ENCODE assay signal across 20 cellular contexts in genomic region chr2:1814616-1815015, GRCh38.
DNase-seq lines count a peak whose midpoint lies in the region; ATAC-seq and TF ChIP-seq lines count a peak whose summit lies in the region.
"Had no signal": no experiment of that assay in that cellular context is flagged by ENCODE, and none has a peak within 500 bp of the region (broad histone marks: within the 10 kb centered on the region; RNA-seq: fewer than 3 reads in every experiment).

No MANE protein-coding gene starts in this region.

- H3K4me3 ChIP-seq in IMR-90 (ENCODE audit: insufficient read depth, low read depth, low read length), result no peak overlapping the region
- H3K4me3 ChIP-seq in Panc1 (ENCODE audit: low read depth in 2 of 2, low read length in 2 of 2), result no peak overlapping the region

- peak overlapping the region; percentile 16; the same call in 1 of the 2 replicates for H2BK20ac ChIP-seq in IMR-90 (ENCODE audit: low read depth, low read length)

- no peak overlapping the region for H3K4me3 Mint-ChIP-seq in type B pancreatic cell
- H3K4me3 Mint-ChIP-seq: CD14-positive monocyte; CD8-positive, alpha-beta memory T cell had no signal

- WGBS in IMR-90 (ENCODE audit: extremely low coverage in 2 of 2, insufficient read length in 1 of 2), 2 experiments, result no CpG with 5 or more reads among the region's 6 CpGs

- no peak overlapping the region for H4K5ac ChIP-seq in IMR-90 (ENCODE audit: low read depth, low read length)

- peak overlapping the region; percentile 60; the same call in 2 of the 3 replicates for H2BK15ac ChIP-seq in IMR-90 (ENCODE audit: low read depth, low read length)

- peaks cover 9% of the 10 kb centered on the region for H3K9me1 ChIP-seq in IMR-90 (ENCODE audit: insufficient read depth, low read length)

- H3K27me3 Mint-ChIP-seq in type B pancreatic cell, result peaks cover 15% of the 10 kb centered on the region

- intact Hi-C loops in IMR-90 (cut with micrococcal nuclease) (no loop called here), Panc1 (cut with micrococcal nuclease; ENCODE audit: unreplicated experiment) (no loop called here), left colon (cut with DNase I, micrococcal nuclease) (no loop called here)

- CTCF ChIA-PET in IMR-90 (lab: Yijun Ruan, JAX) (interaction anchor here (1.0 kb wide), 1 partner anchor 10 kb away, joined by 3 read pairs; no protein-coding TSS in a partner anchor), Panc1 (lab: Charles Lee) (no interaction called here)

- TF ChIP-seq CTCF in IMR-90 (conservative IDR thresholded peaks at IDR 0.05; ENCODE audit: low read depth, low read length) (no peak), Panc1 (IDR thresholded peaks at IDR 0.05) (no peak), type B pancreatic cell (conservative IDR thresholded peaks at IDR 0.05) (no peak)

- no peak for ATAC-seq in IMR-90 (ENCODE audit: low read depth)
- no peak for ATAC-seq in Panc1
- no peak for ATAC-seq in left colon

- DNase-seq in IMR-90, result no peak
- no peak for DNase-seq in Panc1 (ENCODE audit: low read depth, low spot score)
- DNase-seq in kidney tubule cell (ENCODE audit: low spot score), result peak; percentile 37
- no peak for DNase-seq in type B pancreatic cell (ENCODE audit: extremely low spot score, unreplicated experiment)
- DNase-seq in left colon, result no peak
- no peak for DNase-seq in NCI-H226
- no peak for DNase-seq in NCI-H1417 treated with DMSO at 0.1 percent for 48 hours (lab: John Stamatoyannopoulos, UW)
- DNase-seq: DMS 273 treated with DMSO at 0.1 percent for 48 hours, DND-41, Kasumi-1, MV-4-11, NCI-H1105, NCI-H146, NCI-H2029 treated with DMSO at 0.1 percent for 48 hours, NCI-H524, NCI-H748 treated with DMSO at 0.1 percent for 48 hours, SK-N-SH, SW 1271 had no signal

- no peak overlapping the region for H3K9ac ChIP-seq in IMR-90 (ENCODE audit: low read depth, low read length)
- H3K9ac ChIP-seq: SK-N-SH had no signal

- H3K14ac ChIP-seq in IMR-90 (replicated peaks; ENCODE audit: low read depth, low read length), result 0 out of 2 replicates have a peak overlapping the region, but pooled peaks have one; percentile 31

- in situ Hi-C loops in IMR-90 (cut with MboI; ENCODE audit: low sequenced_read_pairs), result loop anchor here (10.0 kb wide), 1 partner anchor 1140 kb away; the partner anchor contains the start of gene TMEM18
- in situ Hi-C loops in Panc1 (cut with HindIII; ENCODE audit: low pct_unique_long_range_greater_than_20kb, low sequenced_read_pairs), result no loop called here

- no peaks in the 10 kb centered on the region for H3K36me3 Mint-ChIP-seq in type B pancreatic cell
- H3K36me3 Mint-ChIP-seq: CD14-positive monocyte; CD8-positive, alpha-beta memory T cell had no signal

- H2AK9ac ChIP-seq in IMR-90 (replicated peaks; ENCODE audit: low read depth, low read length, poor library complexity), result no peak overlapping the region

- H3K56ac ChIP-seq in IMR-90 (ENCODE audit: extremely low read depth, insufficient read depth, low read length), result no peak overlapping the region; the same call in 1 of the 2 replicates

- no peak overlapping the region for H3K27ac ChIP-seq in IMR-90 (ENCODE audit: insufficient read depth, low read length)
- H3K27ac ChIP-seq in Panc1 (ENCODE audit: low read length), result peak overlapping the region; percentile 23; the same call in 1 of the 2 replicates

- no peak overlapping the region for H3K4me2 ChIP-seq in IMR-90 (ENCODE audit: low read depth, low read length)
- H3K4me2 ChIP-seq: SK-N-SH had no signal

- TF ChIP-seq POLR2A in IMR-90 (IDR thresholded peaks at IDR 0.05; ENCODE audit: low read depth, low read length), result no peak

- H3K4me1 ChIP-seq in IMR-90 (ENCODE audit: control insufficient read depth, insufficient read depth, low read length), result peaks cover 14% of the 10 kb centered on the region
- peaks cover 12% of the 10 kb centered on the region for H3K4me1 ChIP-seq in Panc1 (ENCODE audit: control insufficient read depth, insufficient read depth, low read length)

- dilution Hi-C loops in IMR-90 (cut with HindIII; ENCODE audit: low sequenced_read_pairs, unreplicated experiment), result no loop called here

- no peaks in the 10 kb centered on the region for H3K27me3 ChIP-seq in IMR-90 (ENCODE audit: control insufficient read depth, insufficient read depth, low read length)
- H3K27me3 ChIP-seq in Panc1 (ENCODE audit: control insufficient read depth, insufficient read depth, low read length), result no peaks in the 10 kb centered on the region

- 0 out of 2 replicates have a peak overlapping the region, but pooled peaks have one; percentile 24 for H2AK5ac ChIP-seq in IMR-90 (ENCODE audit: low read depth, low read length)

- H3K4me1 Mint-ChIP-seq in type B pancreatic cell (ENCODE audit: unreplicated experiment), result peaks cover 18% of the 10 kb centered on the region

- no peaks in the 10 kb centered on the region for H3K9me3 ChIP-seq in IMR-90 (ENCODE audit: control insufficient read depth, insufficient read depth, low read length)
- H3K9me3 ChIP-seq in Panc1 (ENCODE audit: control insufficient read depth, insufficient read depth, low read depth, low read length), result no peaks in the 10 kb centered on the region
- H3K9me3 ChIP-seq: SK-N-SH had no signal

- H3K23ac ChIP-seq in IMR-90 (ENCODE audit: low read depth, low read length), result no peak overlapping the region

- H3K79me1 ChIP-seq in IMR-90 (ENCODE audit: low read depth in 1 of 2, low read length in 2 of 2), result no peaks in the 10 kb centered on the region; a peak in 1 of 4 replicates

- H4K91ac ChIP-seq in IMR-90 (ENCODE audit: insufficient read depth, low read depth, low read length), result peak overlapping the region; percentile 70; the same call in 1 of the 2 replicates

- H3K36me3 ChIP-seq in IMR-90 (ENCODE audit: control insufficient read depth, insufficient read depth, low read length), result no peaks in the 10 kb centered on the region
- H3K36me3 ChIP-seq in Panc1 (ENCODE audit: control insufficient read depth, insufficient read depth, low read length), result no peaks in the 10 kb centered on the region

- BruUV-seq in IMR-90 (replicated peaks; lab: Mats Ljungman, UMichigan) (no TSS peak), Panc1 (replicated peaks; lab: Mats Ljungman, UMichigan) (no TSS peak)

- H3K9me3 Mint-ChIP-seq in type B pancreatic cell, result no peaks in the 10 kb centered on the region
- H3K9me3 Mint-ChIP-seq: CD8-positive, alpha-beta memory T cell had no signal

- no peak overlapping the region for H2BK5ac ChIP-seq in IMR-90 (ENCODE audit: low read depth, low read length, poor library complexity, severe bottlenecking)

- no peak overlapping the region for H2AFZ ChIP-seq in IMR-90 (replicated peaks; ENCODE audit: low read length, poor library complexity)

- H3K27ac Mint-ChIP-seq in type B pancreatic cell, result peak overlapping the region; percentile 48
- H3K27ac Mint-ChIP-seq: CD14-positive monocyte; CD8-positive, alpha-beta memory T cell had no signal

- TF ChIP-seq RAD21 in IMR-90 (IDR thresholded peaks at IDR 0.05; ENCODE audit: low read length), result no peak

- no peak overlapping the region for H3K18ac ChIP-seq in IMR-90 (ENCODE audit: low read depth, low read length)

- peak overlapping the region; percentile 5 for H3K4ac ChIP-seq in IMR-90 (ENCODE audit: low read depth, low read length)

- H2BK120ac ChIP-seq in IMR-90 (ENCODE audit: low read depth, low read length), result peak overlapping the region; percentile 98

- no peak overlapping the region for H4K8ac ChIP-seq in IMR-90 (ENCODE audit: low read depth in 2 of 2, low read length in 2 of 2)

- H4K20me1 ChIP-seq in IMR-90 (ENCODE audit: insufficient read depth, low read length), result no peaks in the 10 kb centered on the region

- POLR2A ChIA-PET in IMR-90 (lab: Charles Lee; ENCODE audit: unreplicated experiment) (no interaction called here), Panc1 (lab: Charles Lee) (no interaction called here)

TF ChIP-seq in IMR-90, 13 proteins besides CTCF, POLR2A, EP300 and RAD21:
- TF ChIP-seq MAFK (IDR thresholded peaks at IDR 0.05; ENCODE audit: low read depth, low read length), result no peak
- no peak for TF ChIP-seq MXI1 (IDR thresholded peaks at IDR 0.05; ENCODE audit: borderline replicate concordance, low read depth, low read length)
- TF ChIP-seq BHLHE40 (IDR thresholded peaks at IDR 0.05; ENCODE audit: low read depth, low read length), result no peak
- TF ChIP-seq RCOR1 (IDR thresholded peaks at IDR 0.05; ENCODE audit: insufficient replicate concordance, low read length), result no peak
- no peak for TF ChIP-seq CHD1 (IDR thresholded peaks at IDR 0.05; ENCODE audit: low read depth, low read length)
- no peak for TF ChIP-seq USF2 (IDR thresholded peaks at IDR 0.05; ENCODE audit: low read depth, low read length)
- TF ChIP-seq RFX5 (IDR thresholded peaks at IDR 0.05; ENCODE audit: low read depth, low read length), result no peak
- TF ChIP-seq SMC3 (IDR thresholded peaks at IDR 0.05; ENCODE audit: low read depth, low read length), result no peak
- no peak for TF ChIP-seq NFE2L2 (IDR thresholded peaks at IDR 0.05; ENCODE audit: low read depth, low read length)
- no peak for TF ChIP-seq CEBPB (IDR thresholded peaks at IDR 0.05; ENCODE audit: low read depth, low read length)
- no peak for TF ChIP-seq ELK1 (IDR thresholded peaks at IDR 0.05; ENCODE audit: borderline replicate concordance, low read depth, low read length)
- no peak for TF ChIP-seq MAZ (IDR thresholded peaks at IDR 0.05; ENCODE audit: borderline replicate concordance, low read depth, low read length)
- no peak for TF ChIP-seq FOS (IDR thresholded peaks at IDR 0.05; ENCODE audit: low read depth, low read length)
